Comparison of ENCODE assay signal across 8 cellular contexts in the genomic region with DNA sequence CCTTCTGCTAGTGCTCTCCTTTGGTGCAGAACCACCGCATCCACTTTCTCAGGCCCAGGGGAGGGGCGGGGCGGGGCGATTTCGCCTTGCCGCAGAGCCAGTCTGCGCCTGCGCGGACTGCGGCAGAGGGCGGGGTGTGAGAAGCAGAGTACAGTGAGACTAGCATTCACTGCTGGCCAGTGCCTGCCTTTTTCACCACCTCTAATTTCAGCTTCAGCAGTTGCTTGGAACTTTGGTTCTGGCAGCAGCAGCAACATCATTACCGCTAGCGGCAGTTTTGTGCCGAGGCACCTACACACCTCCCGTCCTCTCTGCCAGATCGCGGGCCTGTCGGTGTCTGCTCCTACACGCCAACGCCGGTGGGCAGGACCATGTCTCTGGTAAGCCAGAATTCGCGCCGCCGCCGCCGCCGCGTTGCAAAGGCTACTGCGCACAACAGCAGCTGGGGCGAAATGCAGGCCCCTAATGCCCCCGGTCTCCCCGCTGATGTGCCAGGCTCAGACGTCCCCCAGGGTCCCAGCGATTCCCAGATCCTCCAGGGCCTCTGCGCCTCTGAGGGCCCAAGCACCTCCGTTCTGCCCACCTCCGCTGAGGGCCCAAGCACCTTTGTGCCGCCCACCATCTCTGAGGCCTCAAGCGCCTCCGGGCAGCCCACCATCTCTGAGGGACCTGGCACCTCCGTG. TPM values are rescaled to one million over a fixed set of nuclear protein-coding genes. Genes with fewer than 3 reads are reported as not detected.
DNase-seq lines count a peak whose midpoint lies in the region; ATAC-seq and TF ChIP-seq lines count a peak whose summit lies in the region.

A gene with protein sequence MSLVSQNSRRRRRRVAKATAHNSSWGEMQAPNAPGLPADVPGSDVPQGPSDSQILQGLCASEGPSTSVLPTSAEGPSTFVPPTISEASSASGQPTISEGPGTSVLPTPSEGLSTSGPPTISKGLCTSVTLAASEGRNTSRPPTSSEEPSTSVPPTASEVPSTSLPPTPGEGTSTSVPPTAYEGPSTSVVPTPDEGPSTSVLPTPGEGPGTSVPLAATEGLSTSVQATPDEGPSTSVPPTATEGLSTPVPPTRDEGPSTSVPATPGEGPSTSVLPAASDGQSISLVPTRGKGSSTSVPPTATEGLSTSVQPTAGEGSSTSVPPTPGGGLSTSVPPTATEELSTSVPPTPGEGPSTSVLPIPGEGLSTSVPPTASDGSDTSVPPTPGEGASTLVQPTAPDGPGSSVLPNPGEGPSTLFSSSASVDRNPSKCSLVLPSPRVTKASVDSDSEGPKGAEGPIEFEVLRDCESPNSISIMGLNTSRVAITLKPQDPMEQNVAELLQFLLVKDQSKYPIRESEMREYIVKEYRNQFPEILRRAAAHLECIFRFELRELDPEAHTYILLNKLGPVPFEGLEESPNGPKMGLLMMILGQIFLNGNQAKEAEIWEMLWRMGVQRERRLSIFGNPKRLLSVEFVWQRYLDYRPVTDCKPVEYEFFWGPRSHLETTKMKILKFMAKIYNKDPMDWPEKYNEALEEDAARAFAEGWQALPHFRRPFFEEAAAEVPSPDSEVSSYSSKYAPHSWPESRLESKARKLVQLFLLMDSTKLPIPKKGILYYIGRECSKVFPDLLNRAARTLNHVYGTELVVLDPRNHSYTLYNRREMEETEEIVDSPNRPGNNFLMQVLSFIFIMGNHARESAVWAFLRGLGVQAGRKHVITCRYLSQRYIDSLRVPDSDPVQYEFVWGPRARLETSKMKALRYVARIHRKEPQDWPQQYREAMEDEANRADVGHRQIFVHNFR (plus strand): TSS at position 151 of the 683 bp plus-strand sequence. CDS start 221 bp downstream, at position 372.

- CTCF ChIA-PET in AG04450 (lab: Charles Lee): interaction anchor here (0.7 kb wide), 1 partner anchor 28 kb away, joined by 3 read pairs; no protein-coding TSS in a partner anchor

- H3K4me3 ChIP-seq in AG04450 (ENCODE audit: low read depth, low read length): peak within 1 kb of the TSS; percentile 62
- H3K4me3 ChIP-seq in epithelial cell of proximal tubule (ENCODE audit: low read depth, low read length): peak within 1 kb of the TSS; percentile 67

- ATAC-seq in GM19025 (IDR thresholded peaks at IDR 0.05; ENCODE audit: low read depth, unreplicated experiment) (peak; percentile 85), HG03196 (IDR thresholded peaks at IDR 0.05; ENCODE audit: unreplicated experiment) (peak; percentile 91)

- POLR2A ChIA-PET in AG04450 (lab: Yijun Ruan, JAX): no interaction called here

- TF ChIP-seq CTCF in AG04450 (IDR thresholded peaks at IDR 0.05; ENCODE audit: low read depth, low read length) (no peak), epithelial cell of proximal tubule (conservative IDR thresholded peaks at IDR 0.05; ENCODE audit: low read depth, low read length) (no peak)

- no peak within 1 kb of the TSS for H3K27ac ChIP-seq in AG04450 (ENCODE audit: low read depth, low read length)

- DNase-seq in AG04450 (ENCODE audit: low read depth, low spot score): no peak
- peak; percentile 59 to 84 for DNase-seq in NCI-H526 (lab: John Stamatoyannopoulos, UW)
- peak; percentile 80 for DNase-seq in activated T-cell treated with anti-CD3 and anti-CD28 coated beads for 24 hours (ENCODE audit: low read depth)
- DNase-seq in epithelial cell of proximal tubule (ENCODE audit: low read depth): no peak
- DNase-seq in mucosa of gallbladder (ENCODE audit: low spot score): peak; percentile 71
- DNase-seq in stimulated activated CD8-positive, alpha-beta memory T cell treated with anti-CD3 and anti-CD28 coated beads, Interleukin-4, amount 100 ng/mL, for 24 hours (ENCODE audit: low read depth): peak; percentile 68

- no peaks in the 10 kb centered on the region for H3K27me3 ChIP-seq in AG04450 (ENCODE audit: control insufficient read depth, insufficient read depth, low read length)

- no peaks in the 10 kb centered on the region; the same call in 1 of the 2 replicates for H3K9me3 ChIP-seq in AG04450 (ENCODE audit: control insufficient read depth, insufficient read depth, low read length)

RNA-seq across cellular contexts. Expression of the gene that starts here (rescaled TPM):
- polyA plus RNA-seq in AG04450 (2011; rRNA removed): 0.16 and 0.35 TPM in 2 replicates
- 0.23 and 0.30 TPM in 2 replicates for polyA minus RNA-seq in AG04450 (2011; rRNA and poly(A)+ RNA removed)
- 0.65 and 1.7 TPM in 2 replicates for total RNA-seq in epithelial cell of proximal tubule
- 3.6 TPM for total RNA-seq in mucosa of gallbladder

Comparison
In these comparisons a context has a peak if more than half of its experiments do, and no peak if none do; other contexts are left out.
1. DNase-seq: peak in NCI-H526 (2 of 2), activated T-cell treated with anti-CD3 and anti-CD28 coated beads for 24 hours (single experiment), mucosa of gallbladder (single experiment) and stimulated activated CD8-positive, alpha-beta memory T cell treated with anti-CD3 and anti-CD28 coated beads, Interleukin-4, amount 100 ng/mL, for 24 hours (single experiment); none in AG04450 (single experiment) and epithelial cell of proximal tubule (single experiment).